11 cellular contexts compared by ENCODE assay signal in genomic region chr6:21522007-21522758, GRCh38.
"Had no signal": no experiment of that assay in that cellular context is flagged by ENCODE, and none has a peak within 500 bp of the region (broad histone marks: within the 10 kb centered on the region; RNA-seq: fewer than 3 reads in every experiment).

No MANE protein-coding gene starts in this region.

- H3K4me3 ChIP-seq: esophagus muscularis mucosa, skin epidermis had no signal

- H3K27me3 ChIP-seq: esophagus muscularis mucosa, neutrophil had no signal

- H3K4me1 ChIP-seq: esophagus muscularis mucosa had no signal

- H3K36me3 ChIP-seq: esophagus muscularis mucosa, neutrophil had no signal

- ATAC-seq: activated CD8-positive, alpha-beta T cell treated with anti-CD3 and anti-CD28 coated beads for 36 hours; activated T-cell treated with anti-CD3 and anti-CD28 coated beads, Interleukin-2, amount 50 U/mL, for 72 hours; left colon had no signal

- H3K9me3 ChIP-seq: esophagus muscularis mucosa, neutrophil had no signal

- H3K27ac ChIP-seq: esophagus muscularis mucosa, neutrophil, skin epidermis, VCaP had no signal

- DNase-seq: activated CD4-positive, alpha-beta T cell treated with anti-CD3 and anti-CD28 coated beads for 4 hours; activated CD8-positive, alpha-beta memory T cell treated with anti-CD3 and anti-CD28 coated beads, Interleukin-2, amount 50 U/mL, for 4 hours; activated CD8-positive, alpha-beta T cell treated with anti-CD3 and anti-CD28 coated beads for 36 hours; activated T-cell treated with anti-CD3 and anti-CD28 coated beads, Interleukin-2, amount 50 U/mL, for 72 hours; aorta; left colon; naive B cell had no signal
